12 cellular contexts compared by ENCODE assay signal in genomic region chr18:5979971-5980457, GRCh38.
DNase-seq lines count a peak whose midpoint lies in the region; ATAC-seq, FAIRE-seq and TF ChIP-seq lines count a peak whose summit lies in the region.
"Had no signal": no experiment of that assay in that cellular context is flagged by ENCODE, and none has a peak within 500 bp of the region (broad histone marks: within the 10 kb centered on the region; RNA-seq: fewer than 3 reads in every experiment).

No MANE protein-coding gene starts in this region.

- H3K9ac ChIP-seq in GM12878 (ENCODE audit: control insufficient read depth, insufficient read depth, low read length): peak overlapping the region; percentile 41

- no peaks in the 10 kb centered on the region; the same call in 2 of the 3 replicates for H3K9me3 ChIP-seq in GM12878 (replicated peaks; ENCODE audit: control insufficient read depth, insufficient read depth, low read length)

- no TSS peak for BruUV-seq in GM12878 (replicated peaks; lab: Mats Ljungman, UMichigan)

- no peaks in the 10 kb centered on the region for H3K9me3 Mint-ChIP-seq in natural killer cell
- H3K9me3 Mint-ChIP-seq: T-cell had no signal

- peak overlapping the region; percentile 45 for H3K4me2 ChIP-seq in GM12878 (ENCODE audit: control insufficient read depth, insufficient read depth)

- no peak overlapping the region; the same call in 1 of the 2 replicates for H2AFZ ChIP-seq in GM12878 (ENCODE audit: control insufficient read depth, low read depth, low read length)

- H3K4me1 Mint-ChIP-seq in natural killer cell: peaks cover 0 to 9% of the 10 kb centered on the region in 2 donors
- H3K4me1 Mint-ChIP-seq: T-cell had no signal

- H3K36me3 Mint-ChIP-seq in natural killer cell: no peaks in the 10 kb centered on the region
- H3K36me3 Mint-ChIP-seq: T-cell had no signal

- H3K4me3 ChIP-seq in GM12878: no peak overlapping the region

- no peak overlapping the region for H3K27ac Mint-ChIP-seq in natural killer cell
- H3K27ac Mint-ChIP-seq: T-cell had no signal

- H3K27me3 Mint-ChIP-seq in natural killer cell (ENCODE audit: low read depth in 2 of 2): no peaks in the 10 kb centered on the region
- H3K27me3 Mint-ChIP-seq: T-cell had no signal

- POLR2A ChIA-PET in GM12878 (lab: Charles Lee): no interaction called here

- no peak overlapping the region for H3K4me3 Mint-ChIP-seq in natural killer cell
- H3K4me3 Mint-ChIP-seq: T-cell had no signal

- ATAC-seq in GM18499 (IDR thresholded peaks at IDR 0.05; ENCODE audit: insufficient read depth, unreplicated experiment) (peak; percentile 34), GM19455 (IDR thresholded peaks at IDR 0.05; ENCODE audit: unreplicated experiment) (peak; percentile 50), HG02943 (IDR thresholded peaks at IDR 0.05; ENCODE audit: low read depth, unreplicated experiment) (peak; percentile 52), GM12878 (peak; percentile 63), natural killer cell (no peak), GM19035 (IDR thresholded peaks at IDR 0.05; ENCODE audit: unreplicated experiment) (no peak)
- ATAC-seq: T-cell had no signal

- DNase-seq in GM12878 (ENCODE audit: low read depth, low spot score) (peak; percentile 79), natural killer cell (no peak), dermis blood vessel endothelial cell (no peak)
- no peak for DNase-seq in central memory CD4-positive, alpha-beta T cell
- DNase-seq: erythroblast, NCI-H526 treated with DMSO at 0.1 percent for 48 hours, occipital lobe, T-cell had no signal

- intact Hi-C loops in GM12878 (cut with micrococcal nuclease; ENCODE audit: unreplicated experiment): loop anchor here (10.0 kb wide), 1 partner anchor 435 kb away; the partner anchor contains the start of gene L3MBTL4
- intact Hi-C loops in natural killer cell (cut with micrococcal nuclease): no loop called here

- FAIRE-seq in GM12878 (lab: Jason Lieb, UNC): peak; percentile 71

- H3K36me3 ChIP-seq in GM12878 (ENCODE audit: control insufficient read depth in 2 of 2, insufficient read depth in 2 of 2, low read length in 1 of 2): no peaks in the 10 kb centered on the region

- TF ChIP-seq EP300 in GM12878 (IDR thresholded peaks at IDR 0.05; ENCODE audit: borderline replicate concordance in 1 of 2, control insufficient read depth in 1 of 2, low read depth in 2 of 2, low read length in 2 of 2): 0 out of 4 replicates have a peak, but pooled peaks have one; percentile 24 to 46

- peaks cover 60% of the 10 kb centered on the region for H3K4me1 ChIP-seq in GM12878 (ENCODE audit: control insufficient read depth, insufficient read depth, low read length)

- H4K20me1 ChIP-seq in GM12878 (ENCODE audit: control insufficient read depth, insufficient read depth): no peaks in the 10 kb centered on the region

- in situ Hi-C loops in GM12878 (cut with MboI): no loop called here

- RAD21 ChIA-PET in GM12878 (lab: Charles Lee; ENCODE audit: unreplicated experiment): no interaction called here

- TF ChIP-seq CTCF in GM12878 (IDR thresholded peaks at IDR 0.05 in 2 of 3, conservative IDR thresholded peaks at IDR 0.05 in 1 of 3; ENCODE audit: control insufficient read depth in 2 of 3, extremely low read depth in 1 of 3, insufficient read depth in 1 of 3, low read depth in 3 of 3, low read length in 3 of 3): no peak
- no peak for TF ChIP-seq CTCF in natural killer cell (IDR thresholded peaks at IDR 0.05)

- H3K27ac ChIP-seq in GM12878 (ENCODE audit: control insufficient read depth, insufficient read depth): peak overlapping the region; percentile 30

- H3K27me3 ChIP-seq in GM12878 (replicated peaks in 1 of 2; ENCODE audit: control insufficient read depth in 2 of 2, insufficient read depth in 2 of 2, low read length in 1 of 2): no peaks in the 10 kb centered on the region

- 24% methylated on average over 9 of the region's 9 CpGs for WGBS in GM12878 (ENCODE audit: insufficient coverage, insufficient replicate concordance, low lambda C conversion rate, missing lambda C conversion rate)

- peak; percentile 56 for TF ChIP-seq POLR2A in GM12878 (IDR thresholded peaks at IDR 0.05; ENCODE audit: low read depth, low read length)

- CTCF ChIA-PET in GM12878 (lab: Yijun Ruan, JAX): interaction anchor here (0.6 kb wide), 1 partner anchor 8 kb away, joined by 3 read pairs; no protein-coding TSS in a partner anchor

- H3K79me2 ChIP-seq in GM12878 (ENCODE audit: control insufficient read depth, insufficient read depth, low read length): no peaks in the 10 kb centered on the region

- SMC1A ChIA-PET in GM12878 (lab: Charles Lee; ENCODE audit: uncharacterized antibody, unreplicated experiment): no interaction called here

- no peak for TF ChIP-seq RAD21 in GM12878 (IDR thresholded peaks at IDR 0.05; ENCODE audit: insufficient read depth, low read depth, low read length)

TF ChIP-seq in GM12878, 131 proteins besides CTCF, POLR2A, EP300 and RAD21 (continues in another document):
- no peak for TF ChIP-seq CBFB (IDR thresholded peaks at IDR 0.05; ENCODE audit: low read depth)
- no peak for TF ChIP-seq PBX3 (IDR thresholded peaks at IDR 0.05; ENCODE audit: insufficient replicate concordance, low read depth, low read length)
- TF ChIP-seq RCOR1 (conservative IDR thresholded peaks at IDR 0.05; ENCODE audit: low read depth, low read length): no peak
- TF ChIP-seq HCFC1 (IDR thresholded peaks at IDR 0.05; ENCODE audit: low read length): no peak
- TF ChIP-seq USF1 (IDR thresholded peaks at IDR 0.05; ENCODE audit: borderline replicate concordance, extremely low read length, insufficient read depth, low read depth, low read length): peak; percentile 53
- TF ChIP-seq ZBTB40 (IDR thresholded peaks at IDR 0.05; ENCODE audit: borderline replicate concordance): no peak
- TF ChIP-seq MXI1 (IDR thresholded peaks at IDR 0.05; ENCODE audit: low read depth, low read length): peak; percentile 54; the same call in 1 of the 2 replicates
- no peak for TF ChIP-seq SMAD1 (IDR thresholded peaks at IDR 0.05; ENCODE audit: low read depth, partially characterized antibody)
- TF ChIP-seq HDGF (IDR thresholded peaks at IDR 0.05): no peak
- TF ChIP-seq PKNOX1 (IDR thresholded peaks at IDR 0.05): no peak

Comparison
In these comparisons a context has a peak if more than half of its experiments do, and no peak if none do; other contexts are left out.
1. ATAC-seq: peak in GM18499 (single experiment), GM19455 (single experiment), HG02943 (single experiment) and GM12878 (single experiment); none in natural killer cell (0 of 3) and GM19035 (single experiment).